In genomic region chr17:58969156-58969555, GRCh38 we compare ENCODE assay signal across 12 cellular contexts.
A peak's percentile ranks its signal among the peaks of the same experiment; 100 is the strongest.
DNase-seq lines count a peak whose midpoint lies in the region; ATAC-seq and TF ChIP-seq lines count a peak whose summit lies in the region.
"Had no signal": no experiment of that assay in that cellular context is flagged by ENCODE, and none has a peak within 500 bp of the region (broad histone marks: within the 10 kb centered on the region; RNA-seq: fewer than 3 reads in every experiment).

No MANE protein-coding gene starts in this region.

- H3K4me3 ChIP-seq in SJSA1 (no peak overlapping the region), right atrium auricular region (no peak overlapping the region)

- no peaks in the 10 kb centered on the region for H3K36me3 ChIP-seq in SJSA1
- no peaks in the 10 kb centered on the region for H3K36me3 ChIP-seq in right atrium auricular region

- DNase-seq in DMS79 treated with DMSO at 0.1 percent for 48 hours (lab: John Stamatoyannopoulos, UW) (peak; percentile 81), NCI-H1436 (lab: John Stamatoyannopoulos, UW) (peak; percentile 95), SJSA1 (ENCODE audit: low read depth in 1 of 2, low spot score in 2 of 2) (peak in 1 of 2 experiments; percentile 41), myocyte (ENCODE audit: low read depth) (peak; percentile 24), right atrium auricular region (ENCODE audit: low spot score) (no peak), NAMALWA (ENCODE audit: low spot score) (no peak), caudate nucleus (lab: John Stamatoyannopoulos, UW) (no peak)
- DNase-seq: activated naive CD4-positive, alpha-beta T cell treated with anti-CD3 and anti-CD28 coated beads for 36 hours had no signal

- no peak for ATAC-seq in HG02970 (IDR thresholded peaks at IDR 0.05; ENCODE audit: low FRiP score, unreplicated experiment)
- ATAC-seq: Panc1, sciatic nerve had no signal

- H3K9me3 ChIP-seq in SJSA1 (replicated peaks) (no peaks in the 10 kb centered on the region), right atrium auricular region (no peaks in the 10 kb centered on the region)

- H3K4me1 ChIP-seq in SJSA1 (replicated peaks) (peaks cover 24% of the 10 kb centered on the region), right atrium auricular region (no peaks in the 10 kb centered on the region)

- H3K27ac ChIP-seq in SJSA1 (peak overlapping the region; percentile 39), right atrium auricular region (no peak overlapping the region), caudate nucleus (ENCODE audit: low read depth, low read length) (no peak overlapping the region)
- H3K27ac ChIP-seq: C4-2B had no signal

- H3K27me3 ChIP-seq in SJSA1 (replicated peaks) (no peaks in the 10 kb centered on the region), right atrium auricular region (no peaks in the 10 kb centered on the region)

- no peak for TF ChIP-seq CTCF in right atrium auricular region (IDR thresholded peaks at IDR 0.05)

Comparison
In these comparisons a context has a peak if more than half of its experiments do, and no peak if none do; other contexts are left out.
1. DNase-seq: peak in DMS79 treated with DMSO at 0.1 percent for 48 hours (single experiment), NCI-H1436 (single experiment) and myocyte (single experiment); none in right atrium auricular region (single experiment), NAMALWA (single experiment) and caudate nucleus (0 of 61).